Comparison of ENCODE assay signal across 1 cellular context in the genomic region with DNA sequence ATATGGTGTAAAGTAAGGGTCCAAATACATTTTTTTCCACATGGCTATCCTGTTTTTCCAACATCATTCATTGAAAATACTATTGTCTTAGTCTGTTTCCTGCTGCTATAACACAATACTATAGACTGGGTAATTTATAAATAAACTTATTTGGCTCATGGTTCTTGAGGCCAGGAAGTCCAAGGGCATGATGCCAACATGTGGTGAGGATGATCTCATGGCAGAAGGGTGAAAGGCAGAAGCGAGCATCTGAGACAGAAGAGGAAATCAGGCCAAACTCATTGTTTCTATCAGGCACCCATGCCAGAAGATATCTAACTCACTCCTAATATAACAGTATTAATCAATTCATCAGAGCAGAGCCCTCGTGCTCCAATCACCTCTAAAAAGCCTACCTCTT.
TF ChIP-seq lines count a peak whose summit lies in the region.

No MANE protein-coding gene starts in this region.

TF ChIP-seq in IMR-90, 13 proteins besides CTCF, POLR2A, EP300 and RAD21 (continued from another document):
- no peak for TF ChIP-seq BHLHE40 (IDR thresholded peaks at IDR 0.05; ENCODE audit: low read depth, low read length)
- no peak for TF ChIP-seq NFE2L2 (IDR thresholded peaks at IDR 0.05; ENCODE audit: low read depth, low read length)
TF ChIP-seq in IMR-90: peak in this region for 0.
